Comparison of ENCODE assay signal across 14 cellular contexts in genomic region chr1:213120961-213121360, GRCh38.
DNase-seq lines count a peak whose midpoint lies in the region; ATAC-seq and TF ChIP-seq lines count a peak whose summit lies in the region.
"Had no signal": no experiment of that assay in that cellular context is flagged by ENCODE, and none has a peak within 500 bp of the region (broad histone marks: within the 10 kb centered on the region; RNA-seq: fewer than 3 reads in every experiment).

No MANE protein-coding gene starts in this region.

- no peak overlapping the region for H3K14ac ChIP-seq in mesenchymal stem cell (ENCODE audit: low read length in 2 of 2)

- H3K36me3 ChIP-seq in HEK293 (ENCODE audit: control insufficient read depth in 2 of 2, insufficient read depth in 1 of 2, low read length in 2 of 2) (no peaks in the 10 kb centered on the region), mesenchymal stem cell (ENCODE audit: control insufficient read depth in 1 of 2, insufficient read depth in 2 of 2, low read depth in 1 of 2, low read length in 2 of 2) (peaks cover 0 to 2% of the 10 kb centered on the region in 2 experiments), testis (ENCODE audit: low read depth, missing control alignments) (no peaks in the 10 kb centered on the region), gastroesophageal sphincter (peaks cover 0 to 5% of the 10 kb centered on the region in 2 donors)

- H3K18ac ChIP-seq in mesenchymal stem cell (ENCODE audit: low read depth in 1 of 2, low read length in 2 of 2), result no peak overlapping the region

- no peak for TF ChIP-seq CTCF in HEK293 (tag by site-specific recombination; IDR thresholded peaks at IDR 0.05)
- no peak for TF ChIP-seq CTCF in testis (IDR thresholded peaks at IDR 0.05)
- no peak for TF ChIP-seq CTCF in gastroesophageal sphincter (IDR thresholded peaks at IDR 0.05)

- DNase-seq in mesenchymal stem cell, result no peak
- no peak for DNase-seq in testis
- DNase-seq in NOMO-1 (lab: John Stamatoyannopoulos, UW; ENCODE audit: unreplicated experiment in 2 of 2), result no peak
- no peak for DNase-seq in left ventricle myocardium superior
- DNase-seq: 8988T; Calu3; CD8-positive, alpha-beta T cell; DMS79 treated with DMSO at 0.1 percent for 48 hours; H9 had no signal

- no peak overlapping the region for H2BK5ac ChIP-seq in mesenchymal stem cell (ENCODE audit: low read depth, low read length, poor library complexity, severe bottlenecking)

- H3K4me1 ChIP-seq in HEK293 (ENCODE audit: control insufficient read depth, insufficient read depth, low read length) (0 out of 2 replicates have a peak, but pooled peaks cover 2% of the 10 kb centered on the region), mesenchymal stem cell (ENCODE audit: control insufficient read depth, insufficient read depth, low read depth, low read length) (peaks cover 2% of the 10 kb centered on the region), testis (peaks cover 8% of the 10 kb centered on the region), gastroesophageal sphincter (peaks cover 0 to 4% (median 0%) of the 10 kb centered on the region in 3 donors)

- ATAC-seq in SK-N-SH treated with all-trans-retinoic acid at 6 μM for 48 hours (peak; percentile 10; the same call in 1 of the 3 replicates), gastroesophageal sphincter (no peak), left ventricle myocardium superior (no peak)
- ATAC-seq: CD8-positive, alpha-beta T cell; GM12878 had no signal

- TF ChIP-seq EP300 in gastroesophageal sphincter (IDR thresholded peaks at IDR 0.05), result no peak

- no peak overlapping the region for H4K91ac ChIP-seq in mesenchymal stem cell (ENCODE audit: low read length)

- H3K4me2 ChIP-seq in mesenchymal stem cell (ENCODE audit: low read length, poor library complexity, severe bottlenecking), result no peak overlapping the region

- peak overlapping the region; percentile 0 for H3K9ac ChIP-seq in mesenchymal stem cell (ENCODE audit: low read length)

- TF ChIP-seq POLR2A in testis (IDR thresholded peaks at IDR 0.05) (no peak), gastroesophageal sphincter (IDR thresholded peaks at IDR 0.05) (no peak)

- no peak overlapping the region for H2BK120ac ChIP-seq in mesenchymal stem cell (ENCODE audit: low read depth, low read length)

- H3K4me3 ChIP-seq in HEK293 (ENCODE audit: low read depth, low read length), result no peak overlapping the region
- no peak overlapping the region for H3K4me3 ChIP-seq in mesenchymal stem cell (ENCODE audit: insufficient read depth in 1 of 2, low read depth in 1 of 2, low read length in 2 of 2)
- no peak overlapping the region for H3K4me3 ChIP-seq in testis
- H3K4me3 ChIP-seq in gastroesophageal sphincter, result no peak overlapping the region
- H3K4me3 ChIP-seq: BLaER1 treated with 17β-estradiol and CSF1 and Interleukin-3, amounts not matched to agents 10 nM and 100 nM; GM12878 had no signal

- H3K9me3 ChIP-seq in HEK293 (ENCODE audit: control insufficient read depth, insufficient read depth, low read depth, low read length) (no peaks in the 10 kb centered on the region), mesenchymal stem cell (ENCODE audit: control insufficient read depth, low read length) (no peaks in the 10 kb centered on the region), testis (no peaks in the 10 kb centered on the region), gastroesophageal sphincter (no peaks in the 10 kb centered on the region)
- H3K9me3 ChIP-seq: BLaER1 treated with 17β-estradiol and CSF1 and Interleukin-3, amounts not matched to agents 10 nM and 100 nM had no signal

- POLR2A ChIA-PET in HEK293 (lab: Yijun Ruan, JAX), result no interaction called here

- H2BK15ac ChIP-seq in mesenchymal stem cell (ENCODE audit: low read depth, poor library complexity, severe bottlenecking), result no peak overlapping the region

- no peaks in the 10 kb centered on the region for H3K27me3 ChIP-seq in mesenchymal stem cell (ENCODE audit: control insufficient read depth in 1 of 2, insufficient read depth in 1 of 2, low read length in 2 of 2)
- H3K27me3 ChIP-seq in testis, result no peaks in the 10 kb centered on the region
- H3K27me3 ChIP-seq in gastroesophageal sphincter, result no peaks in the 10 kb centered on the region
- H3K27me3 ChIP-seq: BLaER1 treated with 17β-estradiol and CSF1 and Interleukin-3, amounts not matched to agents 10 nM and 100 nM had no signal

- intact Hi-C loops in testis (cut with DNase I; ENCODE audit: low total_unique reads) (no loop called here), left ventricle myocardium superior (cut with micrococcal nuclease) (no loop called here)

- CTCF ChIA-PET in HEK293 (lab: Yijun Ruan, JAX), result interaction anchor here (0.6 to 3.5 kb wide), 4 partner anchors 10 to 1463 kb away, joined by 3 to 22 read pairs (median 4); no protein-coding TSS in a partner anchor

- peaks cover 11% of the 10 kb centered on the region for H3K79me1 ChIP-seq in mesenchymal stem cell (replicated peaks; ENCODE audit: low read length, poor library complexity, severe bottlenecking)

- no peak overlapping the region for H3K23ac ChIP-seq in mesenchymal stem cell (ENCODE audit: low read length in 2 of 2)

- 96% methylated on average over 4 of the region's 4 CpGs for WGBS in mesenchymal stem cell
- WGBS in testis, 2 donors, result 79 to 84% methylated on average over 4 of the region's 4 CpGs
- WGBS in gastroesophageal sphincter (ENCODE audit: low coverage in 1 of 2), 2 donors, result 82 to 86% methylated on average over 3 to 4 of the region's 4 CpGs

- no peak overlapping the region for H4K8ac ChIP-seq in mesenchymal stem cell (ENCODE audit: low read length)

- H3K4ac ChIP-seq in mesenchymal stem cell (ENCODE audit: low read depth in 1 of 2, low read length in 2 of 2), result no peak overlapping the region

- no peak overlapping the region for H2BK12ac ChIP-seq in mesenchymal stem cell (ENCODE audit: low read length in 2 of 2)

- H2AK5ac ChIP-seq in mesenchymal stem cell (ENCODE audit: low read length, severe bottlenecking), result no peak overlapping the region

- H2AFZ ChIP-seq in mesenchymal stem cell (ENCODE audit: low read depth, low read length), result no peak overlapping the region

- H3K27ac ChIP-seq in HEK293 (ENCODE audit: extremely low read depth, low read depth, low read length), result no peak overlapping the region
- no peak overlapping the region for H3K27ac ChIP-seq in mesenchymal stem cell (ENCODE audit: low read length, poor library complexity, severe bottlenecking)
- peak overlapping the region; percentile 44 to 46 for H3K27ac ChIP-seq in testis
- H3K27ac ChIP-seq in gastroesophageal sphincter, result no peak overlapping the region
- H3K27ac ChIP-seq: BLaER1 treated with 17β-estradiol and CSF1 and Interleukin-3, amounts not matched to agents 10 nM and 100 nM had no signal

TF ChIP-seq in HEK293, 187 proteins besides CTCF, POLR2A, EP300 and RAD21:
- TF ChIP-seq ZNF121 (tag by site-specific recombination; IDR thresholded peaks at IDR 0.05), result 0 out of 2 replicates have a peak, but pooled peaks have one; percentile 42
- no peak for TF ChIP-seq KLF7 (tag by site-specific recombination; IDR thresholded peaks at IDR 0.05; ENCODE audit: borderline replicate concordance)

TF ChIP-seq in SK-N-SH treated with all-trans-retinoic acid at 6 μM for 48 hours, 23 proteins besides CTCF, POLR2A, EP300 and RAD21:
- no peak for TF ChIP-seq OSR1 (CRISPR knock-in tag; IDR thresholded peaks at IDR 0.05)
- TF ChIP-seq ZNF70 (CRISPR knock-in tag; IDR thresholded peaks at IDR 0.05), result no peak
- TF ChIP-seq ZC3H10 (CRISPR knock-in tag; IDR thresholded peaks at IDR 0.05), result no peak
- TF ChIP-seq CREB5 (CRISPR knock-in tag; IDR thresholded peaks at IDR 0.05; ENCODE audit: low read depth), result no peak
- TF ChIP-seq GLIS3 (CRISPR knock-in tag; IDR thresholded peaks at IDR 0.05), result no peak
- TF ChIP-seq PATZ1 (CRISPR knock-in tag; IDR thresholded peaks at IDR 0.05; ENCODE audit: borderline replicate concordance), result no peak
- no peak for TF ChIP-seq ZNF565 (CRISPR knock-in tag; conservative IDR thresholded peaks at IDR 0.05; ENCODE audit: low read depth)
- no peak for TF ChIP-seq ESRRG (CRISPR knock-in tag; IDR thresholded peaks at IDR 0.05)
- no peak for TF ChIP-seq ZNF8 (CRISPR knock-in tag; IDR thresholded peaks at IDR 0.05)
- TF ChIP-seq ZFP30 (CRISPR knock-in tag; IDR thresholded peaks at IDR 0.05), result no peak
- no peak for TF ChIP-seq TOX (CRISPR knock-in tag; IDR thresholded peaks at IDR 0.05; ENCODE audit: borderline replicate concordance)
- no peak for TF ChIP-seq CSDC2 (CRISPR knock-in tag; IDR thresholded peaks at IDR 0.05)

Comparison
In these comparisons a context has a peak if more than half of its experiments do, and no peak if none do; other contexts are left out.
1. H3K27ac ChIP-seq: peak in testis (2 of 2); none in HEK293 (single experiment), mesenchymal stem cell (single experiment) and gastroesophageal sphincter (0 of 4).